18 cellular contexts compared by ENCODE assay signal in genomic region chr6:166573456-166574216, GRCh38. TPM values are rescaled to one million over a fixed set of nuclear protein-coding genes. Genes with fewer than 3 reads are reported as not detected.
DNase-seq lines count a peak whose midpoint lies in the region; ATAC-seq and TF ChIP-seq lines count a peak whose summit lies in the region.
"Had no signal": no experiment of that assay in that cellular context is flagged by ENCODE, and none has a peak within 500 bp of the region (broad histone marks: within the 10 kb centered on the region; RNA-seq: fewer than 3 reads in every experiment).

No MANE protein-coding gene starts in this region.

- ATAC-seq in HG03135 (IDR thresholded peaks at IDR 0.05; ENCODE audit: unreplicated experiment), result no peak

- CTCF ChIA-PET in A673 (lab: Charles Lee), result no interaction called here

- DNase-seq in DMS53 (lab: John Stamatoyannopoulos, UW) (peak; percentile 39), DMS53 treated with DMSO at 0.1 percent for 48 hours (lab: John Stamatoyannopoulos, UW; ENCODE audit: unreplicated experiment) (no peak), endodermal cell (peak; percentile 55), neural progenitor cell (ENCODE audit: low spot score) (peak; percentile 11), NCI-H510A treated with DMSO at 0.1 percent for 48 hours (lab: John Stamatoyannopoulos, UW) (no peak), A673 (ENCODE audit: low spot score) (no peak), NCI-H2196 treated with DMSO at 0.1 percent for 48 hours (lab: John Stamatoyannopoulos, UW; ENCODE audit: unreplicated experiment) (no peak)
- DNase-seq: C1 segment of cervical spinal cord, DMS 273 treated with DMSO at 0.1 percent for 48 hours, EL, Karpas-422, MG63, NCI-H1092 treated with DMSO at 0.1 percent for 48 hours, NCI-H187, NCI-H69, RPMI8226 had no signal

- H2AFZ ChIP-seq in neural progenitor cell (replicated peaks), result no peak overlapping the region

- no TSS peak for BruUV-seq in A673 (replicated peaks; lab: Mats Ljungman, UMichigan)

- H3K27me3 ChIP-seq in endodermal cell (ENCODE audit: control insufficient read depth, insufficient read depth, low read length, poor library complexity, severe bottlenecking), result no peaks in the 10 kb centered on the region
- no peaks in the 10 kb centered on the region for H3K27me3 ChIP-seq in neural progenitor cell
- H3K27me3 ChIP-seq in A673 (replicated peaks; ENCODE audit: insufficient read depth, low read depth, low read length, poor library complexity), result no peaks in the 10 kb centered on the region
- H3K27me3 ChIP-seq: MG63 had no signal

- TF ChIP-seq CTCF in endodermal cell (conservative IDR thresholded peaks at IDR 0.05) (no peak), neural progenitor cell (IDR thresholded peaks at IDR 0.05) (no peak), A673 (conservative IDR thresholded peaks at IDR 0.05; ENCODE audit: low read depth, low read length) (no peak)

- H3K9ac ChIP-seq in endodermal cell (ENCODE audit: extremely low read depth, low read length, poor library complexity, severe bottlenecking), result no peak overlapping the region
- no peak overlapping the region for H3K9ac ChIP-seq in neural progenitor cell

- H3K36me3 Mint-ChIP-seq in endodermal cell (ENCODE audit: low read depth) (peaks cover 30% of the 10 kb centered on the region), neural progenitor cell (peaks cover 24% of the 10 kb centered on the region)

- 84 to 87% methylated on average over 15 to 18 of the region's 19 CpGs for WGBS in endodermal cell (ENCODE audit: insufficient coverage in 1 of 2, insufficient read length in 1 of 2), 2 experiments

- POLR2A ChIA-PET in A673 (lab: Charles Lee; ENCODE audit: low non-redundant PET), result no interaction called here

- no peaks in the 10 kb centered on the region for H3F3A ChIP-seq in neural progenitor cell (ENCODE audit: low read depth)

- no peak overlapping the region for H3K4me3 Mint-ChIP-seq in endodermal cell
- no peak overlapping the region for H3K4me3 Mint-ChIP-seq in neural progenitor cell

- H3K79me2 ChIP-seq in neural progenitor cell (ENCODE audit: low read depth), result peaks cover 6% of the 10 kb centered on the region

- H3K27ac Mint-ChIP-seq in endodermal cell (peak overlapping the region; percentile 15), neural progenitor cell (no peak overlapping the region)

- no peaks in the 10 kb centered on the region for H3K36me3 ChIP-seq in endodermal cell (ENCODE audit: control insufficient read depth, insufficient read depth, low read length)
- H3K36me3 ChIP-seq in neural progenitor cell, result no peaks in the 10 kb centered on the region
- no peaks in the 10 kb centered on the region for H3K36me3 ChIP-seq in A673 (ENCODE audit: insufficient read depth, low read length, poor library complexity, severe bottlenecking)

- no peaks in the 10 kb centered on the region for H3K4me1 ChIP-seq in endodermal cell (ENCODE audit: control insufficient read depth, insufficient read depth, low read length)
- H3K4me1 ChIP-seq in neural progenitor cell, result peaks cover 18% of the 10 kb centered on the region
- no peaks in the 10 kb centered on the region for H3K4me1 ChIP-seq in A673 (ENCODE audit: insufficient read depth, low read length, poor library complexity, severe bottlenecking)

- H3K4me3 ChIP-seq in endodermal cell (ENCODE audit: low read length) (no peak overlapping the region), neural progenitor cell (no peak overlapping the region), A673 (ENCODE audit: low read depth, low read length, poor library complexity, severe bottlenecking) (no peak overlapping the region)
- H3K4me3 ChIP-seq: MG63 had no signal

- peak overlapping the region; percentile 7 for H3K4me2 ChIP-seq in neural progenitor cell

- peaks cover 6% of the 10 kb centered on the region for H3K9me3 ChIP-seq in endodermal cell (ENCODE audit: control insufficient read depth, low read length)
- no peaks in the 10 kb centered on the region for H3K9me3 ChIP-seq in neural progenitor cell (ENCODE audit: low read depth)
- no peaks in the 10 kb centered on the region for H3K9me3 ChIP-seq in A673 (ENCODE audit: low read depth, low read length, poor library complexity, severe bottlenecking)

- peaks cover 27% of the 10 kb centered on the region for H3K9me3 Mint-ChIP-seq in endodermal cell
- H3K9me3 Mint-ChIP-seq in neural progenitor cell, result peaks cover 19% of the 10 kb centered on the region

- H3K27me3 Mint-ChIP-seq in endodermal cell (ENCODE audit: insufficient read depth), result no peaks in the 10 kb centered on the region
- H3K27me3 Mint-ChIP-seq in neural progenitor cell (ENCODE audit: insufficient read depth, low read depth), result no peaks in the 10 kb centered on the region

- no peak overlapping the region for H3K27ac ChIP-seq in endodermal cell (ENCODE audit: low read depth, low read length)
- no peak overlapping the region for H3K27ac ChIP-seq in neural progenitor cell
- H3K27ac ChIP-seq in A673 (ENCODE audit: low read depth, low read length, poor library complexity, severe bottlenecking), result no peak overlapping the region
- H3K27ac ChIP-seq: 22Rv1 had no signal

- no peaks in the 10 kb centered on the region for H4K20me1 ChIP-seq in neural progenitor cell (ENCODE audit: low read depth)

- peaks cover 17% of the 10 kb centered on the region for H3K4me1 Mint-ChIP-seq in endodermal cell
- H3K4me1 Mint-ChIP-seq in neural progenitor cell, result peaks cover 25% of the 10 kb centered on the region

- intact Hi-C loops in A673 (cut with micrococcal nuclease; ENCODE audit: unreplicated experiment), result no loop called here

RNA-seq across cellular contexts. Expression of gene RAMACL, which starts 12.8 kb away (rescaled TPM):
- total RNA-seq in endodermal cell, result 1 to 10 TPM in 1 of 2 donors, under 1 TPM in 1; 0.80 to 2.5 TPM
- 0.11 TPM for polyA plus RNA-seq in endodermal cell (2013, experiment 1 of 2)
- polyA plus RNA-seq in endodermal cell (2013, experiment 2 of 2), result 0.33 TPM
- 0.19 and 0.56 TPM in 2 replicates for total RNA-seq in neural progenitor cell (ENCODE audit: low replicate concordance)
- total RNA-seq in A673 (2021), result 0.77 and 2.2 TPM in 2 replicates

RNA-seq across cellular contexts. Expression of gene RPS6KA2, which starts 53.4 kb away (rescaled TPM):
- total RNA-seq in endodermal cell (10 to 100 TPM; 17.9 to 23.9 TPM), neural progenitor cell (ENCODE audit: low replicate concordance) (8.2 and 14.3 TPM in 2 replicates), A673 (2021) (30.1 and 37.8 TPM in 2 replicates)
- 16.7 TPM for polyA plus RNA-seq in endodermal cell (2013, experiment 1 of 2)
- polyA plus RNA-seq in endodermal cell (2013, experiment 2 of 2), result 16.3 TPM

Comparison
In these comparisons a context has a peak if more than half of its experiments do, and no peak if none do; other contexts are left out.
1. DNase-seq: peak in DMS53 (single experiment), endodermal cell (single experiment) and neural progenitor cell (single experiment); none in DMS53 treated with DMSO at 0.1 percent for 48 hours (single experiment), NCI-H510A treated with DMSO at 0.1 percent for 48 hours (single experiment), A673 (single experiment) and NCI-H2196 treated with DMSO at 0.1 percent for 48 hours (single experiment).